24 cellular contexts compared by ENCODE assay signal in genomic region chr3:133393204-133393603, GRCh38. TPM values are rescaled to one million over a fixed set of nuclear protein-coding genes. Genes with fewer than 3 reads are reported as not detected.
DNase-seq lines count a peak whose midpoint lies in the region; ATAC-seq, FAIRE-seq and TF ChIP-seq lines count a peak whose summit lies in the region.
"Had no signal": no experiment of that assay in that cellular context is flagged by ENCODE, and none has a peak within 500 bp of the region (broad histone marks: within the 10 kb centered on the region; RNA-seq: fewer than 3 reads in every experiment).

No MANE protein-coding gene starts in this region.

- no peaks in the 10 kb centered on the region for H3K9me3 Mint-ChIP-seq in GM23338
- H3K9me3 Mint-ChIP-seq: activated T-helper 1 cell treated with anti-CD3 and anti-CD28 coated beads, Interleukin-12 subunit alpha, Interleukin-12 subunit beta, Interleukin-2, Interleukin-4 antibody, amounts not matched to agents 30 ng/mL and 10 ng/mL and 1 ng/mL, durations not matched to agents 14 hours and 24 hours and 36 hours had no signal

- H3K9me3 ChIP-seq in T-helper 17 cell (ENCODE audit: control insufficient read depth, low read length, poor library complexity, severe bottlenecking) (no peaks in the 10 kb centered on the region), WERI-Rb-1 (ENCODE audit: severe bottlenecking) (no peaks in the 10 kb centered on the region)

- H3K36me3 ChIP-seq in GM23338 (ENCODE audit: insufficient read depth) = no peaks in the 10 kb centered on the region
- no peaks in the 10 kb centered on the region for H3K36me3 ChIP-seq in WERI-Rb-1
- H3K36me3 ChIP-seq: suprapubic skin had no signal

- H3K4me2 ChIP-seq in GM23338 = no peak overlapping the region

- H3K9me2 ChIP-seq in GM23338 (ENCODE audit: insufficient read depth) = no peaks in the 10 kb centered on the region

- FAIRE-seq in GM12891 (lab: Jason Lieb, UNC) = no peak
- FAIRE-seq: endometrium, HTR-8/SVneo, urothelium cell line had no signal

- no peaks in the 10 kb centered on the region for H4K20me1 ChIP-seq in GM23338 (replicated peaks; ENCODE audit: insufficient read depth)

- H3K4me3 ChIP-seq in GM23338 (no peak overlapping the region), LNCaP clone FGC (ENCODE audit: low read depth, low read length) (no peak overlapping the region), WERI-Rb-1 (ENCODE audit: low read depth, low read length) (no peak overlapping the region)
- H3K4me3 ChIP-seq: lung, suprapubic skin had no signal

- no peak for TF ChIP-seq POLR2A in GM12891 (IDR thresholded peaks at IDR 0.05; ENCODE audit: low read depth, low read length)

- peaks cover 4% of the 10 kb centered on the region; the same call in 2 of the 3 replicates for H3K36me3 Mint-ChIP-seq in GM23338 (ENCODE audit: low read depth)
- no peaks in the 10 kb centered on the region for H3K36me3 Mint-ChIP-seq in T-helper 17 cell (ENCODE audit: low read depth)
- H3K36me3 Mint-ChIP-seq: activated naive CD8-positive, alpha-beta T cell had no signal

- TF ChIP-seq CTCF in GM23338 (conservative IDR thresholded peaks at IDR 0.05; ENCODE audit: low read depth in 2 of 2) = no peak
- TF ChIP-seq CTCF in LNCaP clone FGC (IDR thresholded peaks at IDR 0.05; ENCODE audit: control insufficient read depth, extremely low read depth, insufficient read depth) = no peak
- TF ChIP-seq CTCF in WERI-Rb-1 (IDR thresholded peaks at IDR 0.05; ENCODE audit: low read depth, low read length) = no peak

- H3K27ac Mint-ChIP-seq in GM23338 = 0 out of 2 replicates have a peak overlapping the region, but pooled peaks have one; percentile 25
- H3K27ac Mint-ChIP-seq in T-helper 17 cell = no peak overlapping the region
- H3K27ac Mint-ChIP-seq: activated naive CD8-positive, alpha-beta T cell; activated T-helper 1 cell treated with anti-CD3 and anti-CD28 coated beads, Interleukin-12 subunit alpha, Interleukin-12 subunit beta, Interleukin-2, Interleukin-4 antibody, amounts not matched to agents 30 ng/mL and 10 ng/mL and 1 ng/mL, durations not matched to agents 14 hours and 24 hours and 36 hours had no signal

- H2AFZ ChIP-seq in GM23338 = no peak overlapping the region

- H3K27me3 Mint-ChIP-seq in GM23338 (ENCODE audit: insufficient read depth, low read depth, poor library complexity) = peaks cover 6% of the 10 kb centered on the region
- H3K27me3 Mint-ChIP-seq in T-helper 17 cell = peaks cover 12% of the 10 kb centered on the region
- H3K27me3 Mint-ChIP-seq: activated naive CD8-positive, alpha-beta T cell had no signal

- H3K4me3 Mint-ChIP-seq in GM23338 = no peak overlapping the region
- no peak overlapping the region for H3K4me3 Mint-ChIP-seq in T-helper 17 cell
- H3K4me3 Mint-ChIP-seq: activated naive CD8-positive, alpha-beta T cell; activated T-helper 1 cell treated with anti-CD3 and anti-CD28 coated beads, Interleukin-12 subunit alpha, Interleukin-12 subunit beta, Interleukin-2, Interleukin-4 antibody, amounts not matched to agents 30 ng/mL and 10 ng/mL and 1 ng/mL, durations not matched to agents 14 hours and 24 hours and 36 hours had no signal

- ATAC-seq in GM23338 (no peak), T-helper 17 cell (no peak)
- ATAC-seq: HCT116, sciatic nerve had no signal

- DNase-seq in GM23338 (ENCODE audit: low spot score) (no peak), LNCaP clone FGC (ENCODE audit: low read depth) (peak; percentile 50), RPMI7951 (ENCODE audit: low read depth) (peak; percentile 16), epithelial cell of prostate (ENCODE audit: low read depth, low spot score) (peak; percentile 33), medulla oblongata (ENCODE audit: extremely low spot score) (no peak), GM12891 (ENCODE audit: insufficient read length, low spot score) (no peak), T-helper 17 cell (no peak), WERI-Rb-1 (no peak)
- DNase-seq: activated CD4-positive, alpha-beta T cell treated with anti-CD3 and anti-CD28 coated beads for 48 hours; AML-193; cortex of kidney; DMS79 treated with DMSO at 0.1 percent for 48 hours; Kasumi-1; NCI-H345 had no signal

- H3K27ac ChIP-seq in GM23338 (ENCODE audit: low read depth) = no peak overlapping the region
- H3K27ac ChIP-seq in epithelial cell of prostate = no peak overlapping the region
- no peak overlapping the region for H3K27ac ChIP-seq in WERI-Rb-1
- H3K27ac ChIP-seq: suprapubic skin had no signal

- no peaks in the 10 kb centered on the region for H3K79me2 ChIP-seq in GM23338 (replicated peaks; ENCODE audit: insufficient read depth)

- H3K27me3 ChIP-seq in GM23338 (ENCODE audit: insufficient read depth) (no peaks in the 10 kb centered on the region), WERI-Rb-1 (ENCODE audit: insufficient read depth, low read depth, severe bottlenecking) (no peaks in the 10 kb centered on the region)
- H3K27me3 ChIP-seq: suprapubic skin had no signal

- H3F3A ChIP-seq in GM23338 (replicated peaks; ENCODE audit: low read depth) = no peaks in the 10 kb centered on the region

- no peaks in the 10 kb centered on the region for H3K4me1 Mint-ChIP-seq in GM23338
- H3K4me1 Mint-ChIP-seq in T-helper 17 cell = no peaks in the 10 kb centered on the region

- H3K4me1 ChIP-seq in GM23338 (ENCODE audit: insufficient read depth) = no peaks in the 10 kb centered on the region
- H3K4me1 ChIP-seq: suprapubic skin had no signal

TF ChIP-seq in GM23338, 12 proteins besides CTCF, POLR2A, EP300 and RAD21 (continues in another document):
- no peak for TF ChIP-seq REST (IDR thresholded peaks at IDR 0.05; ENCODE audit: unreplicated experiment)
- TF ChIP-seq POLR2AphosphoS5 (IDR thresholded peaks at IDR 0.05; ENCODE audit: low read depth) = no peak
- TF ChIP-seq NANOG (IDR thresholded peaks at IDR 0.05; ENCODE audit: borderline replicate concordance) = no peak

TF ChIP-seq in GM12891, 5 proteins besides CTCF, POLR2A, EP300 and RAD21:
- TF ChIP-seq POLR2AphosphoS5 (IDR thresholded peaks at IDR 0.05; ENCODE audit: low read depth, low read length) (no peak), PAX5 (IDR thresholded peaks at IDR 0.05; ENCODE audit: insufficient read depth, low read length, severe bottlenecking) (no peak), POU2F2 (IDR thresholded peaks at IDR 0.05; ENCODE audit: low read depth, low read length) (no peak), TAF1 (IDR thresholded peaks at IDR 0.05; ENCODE audit: low read depth, low read length) (no peak), SPI1 (IDR thresholded peaks at IDR 0.05; ENCODE audit: low read depth, low read length) (no peak)
TF ChIP-seq in GM12891: peak in this region for 0.

RNA-seq across cellular contexts. Expression of gene BFSP2, which starts 6.7 kb away (rescaled TPM):
- total RNA-seq in GM23338 (2014; rRNA removed; shearing (Covaris generic)) = not detected in 2 replicates
- polyA plus RNA-seq in GM23338 (2016; fragmentation: Nextera tagmentation; extraction: Ambion mirVana) = not detected in 2 replicates
- not detected in 2 replicates for total RNA-seq in RPMI7951 (2014; rRNA removed; shearing (Covaris generic))
- polyA plus RNA-seq in GM12891 (2012; ENCODE audit: low read depth, missing spikeins) = 6.7 TPM
- total RNA-seq in T-helper 17 cell = 1 to 10 TPM; 1.2 to 1.5 TPM
- total RNA-seq: activated T-helper 1 cell treated with anti-CD3 and anti-CD28 coated beads, Interleukin-12 subunit alpha, Interleukin-12 subunit beta, Interleukin-2, Interleukin-4 antibody, amounts not matched to agents 30 ng/mL and 10 ng/mL and 1 ng/mL, durations not matched to agents 14 hours and 24 hours and 36 hours; lung; omental fat pad; sciatic nerve had no signal

Comparison
In these comparisons a context has a peak if more than half of its experiments do, and no peak if none do; other contexts are left out.
1. DNase-seq: peak in LNCaP clone FGC (single experiment), RPMI7951 (single experiment) and epithelial cell of prostate (single experiment); none in GM23338 (single experiment), medulla oblongata (single experiment), GM12891 (single experiment), T-helper 17 cell (0 of 3) and WERI-Rb-1 (single experiment).